In genomic region chr16:88854306-88855111, GRCh38 we compare ENCODE assay signal across 12 cellular contexts. TPM values are rescaled to one million over a fixed set of nuclear protein-coding genes. Genes with fewer than 3 reads are reported as not detected.
DNase-seq lines count a peak whose midpoint lies in the region; ATAC-seq and TF ChIP-seq lines count a peak whose summit lies in the region.
"Had no signal": no experiment of that assay in that cellular context is flagged by ENCODE, and none has a peak within 500 bp of the region (broad histone marks: within the 10 kb centered on the region; RNA-seq: fewer than 3 reads in every experiment).

No MANE protein-coding gene starts in this region.

- peaks cover 23% of the 10 kb centered on the region for H3K36me3 Mint-ChIP-seq in Calu3 (ENCODE audit: insufficient read depth, unreplicated experiment)
- peaks cover 3% of the 10 kb centered on the region for H3K36me3 Mint-ChIP-seq in activated T-cell treated with anti-CD3 and anti-CD28 coated beads, Interleukin-2, amount 50 U/mL, for 4 hours (ENCODE audit: insufficient read depth)
- peaks cover 5% of the 10 kb centered on the region for H3K36me3 Mint-ChIP-seq in natural killer cell treated with Interleukin-12 subunit alpha and Interleukin-12 subunit beta and Interleukin-15 and Interleukin-18, amount 100 ng/mL, for 72 hours

- CTCF ChIA-PET in Calu3 (lab: Charles Lee), result interaction anchor here (0.6 kb wide), 1 partner anchor 132 kb away, joined by 3 read pairs; no protein-coding TSS in a partner anchor

- no peaks in the 10 kb centered on the region for H3K27me3 Mint-ChIP-seq in Calu3 (ENCODE audit: unreplicated experiment)
- H3K27me3 Mint-ChIP-seq in activated T-cell treated with anti-CD3 and anti-CD28 coated beads, Interleukin-2, amount 50 U/mL, for 4 hours (ENCODE audit: low read depth), result no peaks in the 10 kb centered on the region
- no peaks in the 10 kb centered on the region for H3K27me3 Mint-ChIP-seq in natural killer cell treated with Interleukin-12 subunit alpha and Interleukin-12 subunit beta and Interleukin-15 and Interleukin-18, amount 100 ng/mL, for 72 hours

- no TSS peak for BruUV-seq in Calu3 (replicated peaks; lab: Mats Ljungman, UMichigan)

- peak in 1 of 2 donors; percentile 8 for ATAC-seq in activated T-cell treated with anti-CD3 and anti-CD28 coated beads, Interleukin-2, amount 50 U/mL, for 4 hours
- ATAC-seq in natural killer cell treated with Interleukin-12 subunit alpha and Interleukin-12 subunit beta and Interleukin-15 and Interleukin-18, amount 100 ng/mL, for 72 hours, result no peak
- ATAC-seq in GM18520 (IDR thresholded peaks at IDR 0.05; ENCODE audit: unreplicated experiment) (no peak), GM19467 (IDR thresholded peaks at IDR 0.05; ENCODE audit: unreplicated experiment) (no peak)

- TF ChIP-seq CTCF in Calu3 (IDR thresholded peaks at IDR 0.05; ENCODE audit: unreplicated experiment), result no peak

- intact Hi-C loops in Calu3 (cut with micrococcal nuclease; ENCODE audit: unreplicated experiment), result no loop called here

- no peaks in the 10 kb centered on the region for H3K9me3 ChIP-seq in MG63

- peak overlapping the region; percentile 89 for H3K4me3 Mint-ChIP-seq in Calu3 (ENCODE audit: low read depth, unreplicated experiment)
- H3K4me3 Mint-ChIP-seq in activated T-cell treated with anti-CD3 and anti-CD28 coated beads, Interleukin-2, amount 50 U/mL, for 4 hours, result peak overlapping the region; percentile 65
- H3K4me3 Mint-ChIP-seq in natural killer cell treated with Interleukin-12 subunit alpha and Interleukin-12 subunit beta and Interleukin-15 and Interleukin-18, amount 100 ng/mL, for 72 hours, result peak overlapping the region; percentile 76

- no peak overlapping the region for H3K4me3 ChIP-seq in Jurkat, Clone E6-1 (ENCODE audit: low read length)
- no peak overlapping the region for H3K4me3 ChIP-seq in MG63
- H3K4me3 ChIP-seq: PC-9 had no signal

- H3K27ac Mint-ChIP-seq in Calu3 (ENCODE audit: unreplicated experiment), result no peak overlapping the region
- peak overlapping the region; percentile 44 to 83 for H3K27ac Mint-ChIP-seq in natural killer cell treated with Interleukin-12 subunit alpha and Interleukin-12 subunit beta and Interleukin-15 and Interleukin-18, amount 100 ng/mL, for 72 hours

- peaks cover 17% of the 10 kb centered on the region for H3K4me1 Mint-ChIP-seq in Calu3 (ENCODE audit: low read depth, unreplicated experiment)
- H3K4me1 Mint-ChIP-seq in activated T-cell treated with anti-CD3 and anti-CD28 coated beads, Interleukin-2, amount 50 U/mL, for 4 hours (ENCODE audit: low read depth), result peaks cover 28% of the 10 kb centered on the region
- peaks cover 23 to 24% of the 10 kb centered on the region in 2 donors for H3K4me1 Mint-ChIP-seq in natural killer cell treated with Interleukin-12 subunit alpha and Interleukin-12 subunit beta and Interleukin-15 and Interleukin-18, amount 100 ng/mL, for 72 hours (ENCODE audit: low read depth in 2 of 2)

- no peaks in the 10 kb centered on the region for H3K36me3 ChIP-seq in MG63

- no peaks in the 10 kb centered on the region for H3K27me3 ChIP-seq in MG63

- DNase-seq in Calu3, result no peak
- DNase-seq in Jurkat, Clone E6-1 (ENCODE audit: low read depth, low spot score), result peak; percentile 41
- DNase-seq in activated T-cell treated with anti-CD3 and anti-CD28 coated beads, Interleukin-2, amount 50 U/mL, for 4 hours, result peak; percentile 19
- DNase-seq in natural killer cell treated with Interleukin-12 subunit alpha and Interleukin-12 subunit beta and Interleukin-15 and Interleukin-18, amount 100 ng/mL, for 72 hours (ENCODE audit: low spot score), result peak; percentile 73
- DNase-seq in MG63, result no peak
- no peak for DNase-seq in ureter (ENCODE audit: low spot score)
- DNase-seq: DMS 273 treated with DMSO at 0.1 percent for 48 hours, KG1, occipital lobe, PC-9 had no signal

- H3K9me3 Mint-ChIP-seq in Calu3 (ENCODE audit: low read depth, unreplicated experiment), result no peaks in the 10 kb centered on the region
- no peaks in the 10 kb centered on the region for H3K9me3 Mint-ChIP-seq in activated T-cell treated with anti-CD3 and anti-CD28 coated beads, Interleukin-2, amount 50 U/mL, for 4 hours
- H3K9me3 Mint-ChIP-seq in natural killer cell treated with Interleukin-12 subunit alpha and Interleukin-12 subunit beta and Interleukin-15 and Interleukin-18, amount 100 ng/mL, for 72 hours, result no peaks in the 10 kb centered on the region

RNA-seq across cellular contexts. Expression of gene GALNS, which starts 2.2 kb away (rescaled TPM):
- total RNA-seq in Calu3 (2022) (50.4 and 55.0 TPM in 2 replicates), ureter (44.4 TPM)
- 9.3 TPM for polyA plus RNA-seq in Jurkat, Clone E6-1 (2012; ENCODE audit: insufficient read depth, insufficient read length)
- total RNA-seq in activated T-cell treated with anti-CD3 and anti-CD28 coated beads, Interleukin-2, amount 50 U/mL, for 4 hours, result 10 to 100 TPM; 20.6 to 24.1 (median 21.1) TPM
- 10 to 100 TPM; 27.3 to 46.3 TPM for total RNA-seq in natural killer cell treated with Interleukin-12 subunit alpha and Interleukin-12 subunit beta and Interleukin-15 and Interleukin-18, amount 100 ng/mL, for 72 hours
- total RNA-seq in MG63 (2014; rRNA removed; shearing (Covaris generic); ENCODE audit: low replicate concordance), result 8.8 and 11.3 TPM in 2 replicates

RNA-seq across cellular contexts. Expression of gene TRAPPC2L, which starts 2.4 kb away (rescaled TPM):
- 79.1 and 110 TPM in 2 replicates for total RNA-seq in Calu3 (2022)
- 203 TPM for polyA plus RNA-seq in Jurkat, Clone E6-1 (2012; ENCODE audit: insufficient read depth, insufficient read length)
- total RNA-seq in activated T-cell treated with anti-CD3 and anti-CD28 coated beads, Interleukin-2, amount 50 U/mL, for 4 hours, result 100 to 1,000 TPM in 1 of 3 donors, 10 to 100 TPM in 2; 78.9 to 105 (median 98.0) TPM
- total RNA-seq in natural killer cell treated with Interleukin-12 subunit alpha and Interleukin-12 subunit beta and Interleukin-15 and Interleukin-18, amount 100 ng/mL, for 72 hours, result 10 to 100 TPM; 37.8 to 48.3 TPM
- total RNA-seq in MG63 (2014; rRNA removed; shearing (Covaris generic); ENCODE audit: low replicate concordance), result 34.4 and 35.6 TPM in 2 replicates
- total RNA-seq in ureter, result 55.3 TPM

RNA-seq across cellular contexts. Expression of gene PABPN1L, which starts 12.0 kb away (rescaled TPM):
- total RNA-seq in Calu3 (2022), result not detected in 2 replicates
- polyA plus RNA-seq in Jurkat, Clone E6-1 (2012; ENCODE audit: insufficient read depth, insufficient read length), result not detected
- not detected for total RNA-seq in activated T-cell treated with anti-CD3 and anti-CD28 coated beads, Interleukin-2, amount 50 U/mL, for 4 hours
- total RNA-seq in natural killer cell treated with Interleukin-12 subunit alpha and Interleukin-12 subunit beta and Interleukin-15 and Interleukin-18, amount 100 ng/mL, for 72 hours, result not detected
- total RNA-seq in MG63 (2014; rRNA removed; shearing (Covaris generic); ENCODE audit: low replicate concordance), result not detected in 2 replicates
- not detected for total RNA-seq in ureter
- total RNA-seq: occipital lobe, PC-9 had no signal

RNA-seq across cellular contexts. Expression of gene APRT, which starts 42.8 kb away (rescaled TPM):
- total RNA-seq in Calu3 (2022), result 203 and 207 TPM in 2 replicates
- 328 TPM for polyA plus RNA-seq in Jurkat, Clone E6-1 (2012; ENCODE audit: insufficient read depth, insufficient read length)
- 100 to 1,000 TPM; 534 to 566 (median 566) TPM for total RNA-seq in activated T-cell treated with anti-CD3 and anti-CD28 coated beads, Interleukin-2, amount 50 U/mL, for 4 hours
- total RNA-seq in natural killer cell treated with Interleukin-12 subunit alpha and Interleukin-12 subunit beta and Interleukin-15 and Interleukin-18, amount 100 ng/mL, for 72 hours, result 100 to 1,000 TPM; 142 to 192 TPM
- 290 and 307 TPM in 2 replicates for total RNA-seq in MG63 (2014; rRNA removed; shearing (Covaris generic); ENCODE audit: low replicate concordance)
- 152 TPM for total RNA-seq in ureter

RNA-seq across cellular contexts. Expression of gene CDT1, which starts 50.9 kb away (rescaled TPM):
- total RNA-seq in Calu3 (2022), result 74.8 and 82.5 TPM in 2 replicates
- 93.9 TPM for polyA plus RNA-seq in Jurkat, Clone E6-1 (2012; ENCODE audit: insufficient read depth, insufficient read length)
- total RNA-seq in activated T-cell treated with anti-CD3 and anti-CD28 coated beads, Interleukin-2, amount 50 U/mL, for 4 hours, result 10 to 100 TPM; 81.0 to 96.4 (median 87.2) TPM
- total RNA-seq in natural killer cell treated with Interleukin-12 subunit alpha and Interleukin-12 subunit beta and Interleukin-15 and Interleukin-18, amount 100 ng/mL, for 72 hours, result 100 to 1,000 TPM in 1 of 2 donors, 10 to 100 TPM in 1; 50.0 to 129 TPM
- total RNA-seq in MG63 (2014; rRNA removed; shearing (Covaris generic); ENCODE audit: low replicate concordance), result 9.3 and 14.3 TPM in 2 replicates
- total RNA-seq in ureter, result 2.1 TPM

Comparison
In these comparisons a context has a peak if more than half of its experiments do, and no peak if none do; other contexts are left out.
1. DNase-seq: peak in Jurkat, Clone E6-1 (single experiment), activated T-cell treated with anti-CD3 and anti-CD28 coated beads, Interleukin-2, amount 50 U/mL, for 4 hours (single experiment) and natural killer cell treated with Interleukin-12 subunit alpha and Interleukin-12 subunit beta and Interleukin-15 and Interleukin-18, amount 100 ng/mL, for 72 hours (single experiment); none in Calu3 (single experiment), MG63 (single experiment) and ureter (single experiment).
2. Peak in every context shown above with its lines, with median percentiles within 50 percentile points of each other: H3K4me3 Mint-ChIP-seq.